In the genomic region with DNA sequence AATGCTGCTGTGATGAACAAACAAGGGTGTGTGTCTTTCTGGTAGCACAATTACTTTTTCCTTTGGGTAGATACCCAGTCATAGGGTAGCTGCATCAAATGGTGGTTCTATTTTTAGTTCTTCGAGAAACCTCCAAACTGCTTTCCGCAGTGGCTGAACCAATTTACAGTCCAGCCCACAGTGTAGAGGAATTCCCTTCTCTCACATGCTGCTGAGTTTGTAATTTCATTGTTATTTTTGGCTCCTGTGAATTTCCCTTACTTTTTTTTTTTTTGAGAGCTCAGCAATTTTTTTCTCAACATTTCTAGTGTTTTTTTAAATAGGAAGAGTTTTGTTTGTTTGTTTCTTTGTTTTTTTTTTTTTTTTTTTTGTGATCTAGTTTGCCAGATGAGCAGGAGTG, we compare ENCODE assay signal across 17 cellular contexts. TPM values are rescaled to one million over a fixed set of nuclear protein-coding genes. Genes with fewer than 3 reads are reported as not detected.
DNase-seq lines count a peak whose midpoint lies in the region; FAIRE-seq and TF ChIP-seq lines count a peak whose summit lies in the region.
"Had no signal": no experiment of that assay in that cellular context is flagged by ENCODE, and none has a peak within 500 bp of the region (broad histone marks: within the 10 kb centered on the region; RNA-seq: fewer than 3 reads in every experiment).

No MANE protein-coding gene starts in this region.

- TF ChIP-seq POLR2A in GM12892 (IDR thresholded peaks at IDR 0.05; ENCODE audit: low read depth, low read length): no peak

- DNase-seq in GM12892 (ENCODE audit: insufficient read length): no peak
- DNase-seq in RPMI8226: peak; percentile 86
- peak; percentile 66 to 69 for DNase-seq in dermis microvascular lymphatic vessel endothelial cell (ENCODE audit: low read depth in 2 of 2)
- peak; percentile 12 for DNase-seq in myocyte (ENCODE audit: low read depth)
- DNase-seq in LoVo (ENCODE audit: low spot score): no peak
- no peak for DNase-seq in stimulated activated CD4-positive, alpha-beta T cell treated with anti-CD3 and anti-CD28 coated beads, Interleukin-4, amount 100 ng/mL, for 4 hours
- DNase-seq in kidney glomerular epithelial cell (lab: John Stamatoyannopoulos, UW): no peak
- DNase-seq: CD8-positive, alpha-beta memory T cell; KBM-7; NCI-H1092 treated with DMSO at 0.1 percent for 48 hours; NCI-H1694; NCI-H446; NCI-H748 treated with DMSO at 0.1 percent for 48 hours; PC-9 had no signal

- FAIRE-seq in GM12892 (lab: Jason Lieb, UNC): peak; percentile 88
- FAIRE-seq: HTR-8/SVneo had no signal

RNA-seq across cellular contexts. Expression of a gene that starts 37.5 kb away (rescaled TPM):
- 3.9 TPM for polyA plus RNA-seq in GM12892 (2012; ENCODE audit: missing spikeins)
- total RNA-seq in dermis microvascular lymphatic vessel endothelial cell: not detected in 2 replicates
- total RNA-seq in myocyte: not detected in 2 replicates
- not detected for polyA plus RNA-seq in myocyte (2012)
- total RNA-seq: MCF 10A, PC-9 had no signal
- polyA plus RNA-seq: BJ had no signal

Comparison
In these comparisons a context has a peak if more than half of its experiments do, and no peak if none do; other contexts are left out.
1. DNase-seq: peak in RPMI8226 (single experiment), dermis microvascular lymphatic vessel endothelial cell (2 of 2) and myocyte (single experiment); none in GM12892 (single experiment), LoVo (single experiment), stimulated activated CD4-positive, alpha-beta T cell treated with anti-CD3 and anti-CD28 coated beads, Interleukin-4, amount 100 ng/mL, for 4 hours (0 of 2) and kidney glomerular epithelial cell (single experiment).